19 cellular contexts compared by ENCODE assay signal in genomic region chrX:47515941-47516649, GRCh38. TPM values are rescaled to one million over a fixed set of nuclear protein-coding genes. Genes with fewer than 3 reads are reported as not detected.
DNase-seq lines count a peak whose midpoint lies in the region; ATAC-seq and TF ChIP-seq lines count a peak whose summit lies in the region.
"Had no signal": no experiment of that assay in that cellular context is flagged by ENCODE, and none has a peak within 500 bp of the region (broad histone marks: within the 10 kb centered on the region; RNA-seq: fewer than 3 reads in every experiment).

No MANE protein-coding gene starts in this region.

- DNase-seq in AG20443 (ENCODE audit: low spot score) (peak; percentile 15), HCEC 1CT (peak; percentile 40), SKM-1 treated with dmso at 0.1 percent for 144 hours (lab: John Stamatoyannopoulos, UW; ENCODE audit: unreplicated experiment) (peak; percentile 52), kidney epithelial cell (ENCODE audit: low read depth) (peak; percentile 21), NCI-H69 (lab: John Stamatoyannopoulos, UW) (no peak), COR-L47 (lab: John Stamatoyannopoulos, UW) (no peak), heart left ventricle (no peak)
- DNase-seq in stimulated activated CD4-positive, alpha-beta T cell treated with anti-CD3 and anti-CD28 coated beads, Interleukin-4, amount 100 ng/mL, for 1 hour: no peak
- DNase-seq: activated CD4-positive, alpha-beta T cell treated with anti-CD3 and anti-CD28 coated beads, Interleukin-2, amount 10 ng/mL, durations not matched to agents 24 days and 14 days; anterior cingulate cortex; BE2C; effector CD4-positive, alpha-beta T cell; GDM1; kidney glomerular epithelial cell; MG63; right lobe of liver; stimulated activated naive CD8-positive, alpha-beta T cell treated with anti-CD3 and anti-CD28 coated beads, Interleukin-15, Interleukin-2, amounts not matched to agents 100 U/mL and 50 U/mL, for 24 hours; T-helper 17 cell had no signal

- 84 to 95% (median 88%) methylated on average over 8 of the region's 8 CpGs for WGBS in heart left ventricle, 4 donors

- TF ChIP-seq CTCF in kidney epithelial cell (IDR thresholded peaks at IDR 0.05; ENCODE audit: insufficient read depth, low read length, poor library complexity, severe bottlenecking) (no peak), heart left ventricle (IDR thresholded peaks at IDR 0.05) (no peak)

- no peak overlapping the region for H3K4me3 ChIP-seq in kidney epithelial cell (ENCODE audit: low read depth, low read length)
- no peak overlapping the region for H3K4me3 ChIP-seq in heart left ventricle
- H3K4me3 ChIP-seq: gastroesophageal sphincter, MG63, right lobe of liver had no signal

- intact Hi-C loops in heart left ventricle (cut with DNase I): no loop called here

- no peaks in the 10 kb centered on the region for H3K27me3 ChIP-seq in kidney epithelial cell (ENCODE audit: control insufficient read depth, insufficient read depth, low read length)
- peaks cover 0 to 8% (median 0%) of the 10 kb centered on the region in 9 donors for H3K27me3 ChIP-seq in heart left ventricle
- H3K27me3 ChIP-seq: BE2C, gastroesophageal sphincter, MG63 had no signal

- no peak for ATAC-seq in heart left ventricle
- ATAC-seq: gastroesophageal sphincter; stimulated activated naive CD8-positive, alpha-beta T cell treated with anti-CD3 and anti-CD28 coated beads, Interleukin-15, Interleukin-2, amounts not matched to agents 100 U/mL and 50 U/mL, for 24 hours; T-helper 17 cell had no signal

- peaks cover 0 to 4% (median 0%) of the 10 kb centered on the region in 12 donors for H3K4me1 ChIP-seq in heart left ventricle
- H3K4me1 ChIP-seq: BE2C, gastroesophageal sphincter, right lobe of liver had no signal

- TF ChIP-seq POLR2A in heart left ventricle (IDR thresholded peaks at IDR 0.05): no peak

- no peak overlapping the region for H3K27ac ChIP-seq in heart left ventricle
- H3K27ac ChIP-seq: gastroesophageal sphincter, right lobe of liver had no signal

- peaks cover 0 to 1% (median 0%) of the 10 kb centered on the region in 12 donors for H3K9me3 ChIP-seq in heart left ventricle
- H3K9me3 ChIP-seq: BE2C, gastroesophageal sphincter, MG63, right lobe of liver had no signal

- H3K36me3 ChIP-seq in kidney epithelial cell (ENCODE audit: control insufficient read depth, insufficient read depth, low read length) (no peaks in the 10 kb centered on the region), heart left ventricle (no peaks in the 10 kb centered on the region)
- H3K36me3 ChIP-seq: BE2C, gastroesophageal sphincter, MG63, right lobe of liver had no signal

RNA-seq across cellular contexts. Expression of gene ZNF41, which starts 33.1 kb away (rescaled TPM):
- total RNA-seq in kidney epithelial cell (4.1 and 4.5 TPM in 2 replicates), heart left ventricle (10 to 100 TPM; 10.3 to 19.6 (median 13.1) TPM)
- polyA plus RNA-seq in heart left ventricle: 1 to 10 TPM; 4.6 to 6.7 TPM

RNA-seq across cellular contexts. Expression of gene ARAF, which starts 44.9 kb away (rescaled TPM):
- 30.2 and 41.2 TPM in 2 replicates for total RNA-seq in kidney epithelial cell
- 10 to 100 TPM; 68.3 to 97.6 (median 85.1) TPM for total RNA-seq in heart left ventricle
- 10 to 100 TPM; 36.3 to 70.7 TPM for polyA plus RNA-seq in heart left ventricle

Comparison
In these comparisons a context has a peak if more than half of its experiments do, and no peak if none do; other contexts are left out.
1. DNase-seq: peak in AG20443 (single experiment), HCEC 1CT (single experiment), SKM-1 treated with dmso at 0.1 percent for 144 hours (single experiment) and kidney epithelial cell (single experiment); none in NCI-H69 (single experiment), COR-L47 (single experiment), stimulated activated CD4-positive, alpha-beta T cell treated with anti-CD3 and anti-CD28 coated beads, Interleukin-4, amount 100 ng/mL, for 1 hour (single experiment) and heart left ventricle (0 of 5).